Comparison of ENCODE assay signal across 16 cellular contexts in the genomic region with DNA sequence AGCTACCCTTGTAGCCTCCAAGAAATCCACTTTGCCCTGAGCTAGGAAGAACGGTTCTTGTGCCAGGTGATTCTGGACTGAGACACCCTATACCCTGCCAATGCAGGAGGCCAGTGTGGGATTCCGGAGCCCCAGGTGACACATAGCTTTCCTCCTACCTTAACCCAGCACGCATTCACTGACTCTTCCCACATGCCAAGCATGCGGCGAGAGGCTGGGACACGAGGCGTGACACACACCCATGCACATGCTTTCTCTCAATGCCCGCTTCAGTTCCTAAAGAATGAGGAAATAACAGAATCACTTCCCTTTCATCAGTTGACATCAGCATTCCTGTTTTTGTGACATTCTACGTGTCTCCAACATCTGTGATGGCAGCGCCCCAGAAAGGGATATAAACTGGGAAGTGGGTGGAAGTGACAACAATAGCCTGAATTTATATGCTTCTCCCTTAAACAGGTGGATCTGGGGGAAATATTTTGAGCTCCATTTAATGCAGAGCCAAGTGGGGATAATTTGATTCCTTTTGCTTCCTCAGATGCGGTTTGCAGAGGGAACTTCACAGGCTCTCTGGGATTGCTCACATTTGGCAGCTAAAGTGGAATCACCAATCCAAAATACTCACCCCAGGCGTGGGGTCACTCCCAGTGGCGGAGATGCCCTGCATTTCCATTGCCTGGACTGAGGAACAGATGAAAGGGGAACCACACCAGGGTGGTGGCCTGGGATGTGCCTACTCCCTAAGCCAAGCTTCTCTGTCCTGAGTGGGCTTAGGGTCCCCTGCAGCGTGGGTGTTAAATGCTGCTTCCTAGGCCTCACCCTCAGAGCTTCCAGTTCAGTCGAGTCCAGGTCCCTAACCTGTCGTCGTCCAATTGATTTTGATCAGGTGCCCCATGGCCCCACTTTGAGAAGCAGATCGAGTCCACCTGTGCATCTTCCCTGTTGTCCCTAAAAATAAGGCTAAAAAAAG.
DNase-seq lines count a peak whose midpoint lies in the region; ATAC-seq and TF ChIP-seq lines count a peak whose summit lies in the region.
"Had no signal": no experiment of that assay in that cellular context is flagged by ENCODE, and none has a peak within 500 bp of the region (broad histone marks: within the 10 kb centered on the region; RNA-seq: fewer than 3 reads in every experiment).

No MANE protein-coding gene starts in this region.

- no peak overlapping the region for H2AFZ ChIP-seq in osteoblast (ENCODE audit: low read length)
- H2AFZ ChIP-seq in hepatocyte: no peak overlapping the region

- H3K4me2 ChIP-seq in osteoblast (ENCODE audit: insufficient read depth, low read length) (no peak overlapping the region), hepatocyte (no peak overlapping the region)
- H3K4me2 ChIP-seq: BLaER1 had no signal

- 94% methylated on average over 18 of the region's 18 CpGs for WGBS in hepatocyte (ENCODE audit: low lambda C conversion rate, missing lambda C conversion rate)

- H3K4me3 ChIP-seq in osteoblast (ENCODE audit: insufficient read depth, low read length) (no peak overlapping the region), hepatocyte (no peak overlapping the region)
- H3K4me3 ChIP-seq: BLaER1 had no signal

- ATAC-seq in esophagus mucosa: peak; percentile 34
- ATAC-seq in sciatic nerve: no peak
- ATAC-seq in HG03460 (IDR thresholded peaks at IDR 0.05; ENCODE audit: unreplicated experiment): no peak
- ATAC-seq: CD8-positive, alpha-beta T cell; Panc1 had no signal

- H3K27me3 ChIP-seq in osteoblast (ENCODE audit: insufficient read depth, low read length): no peaks in the 10 kb centered on the region
- no peaks in the 10 kb centered on the region for H3K27me3 ChIP-seq in hepatocyte
- H3K27me3 ChIP-seq: BLaER1 had no signal

- H3K4me1 ChIP-seq in osteoblast (ENCODE audit: insufficient read depth, low read length) (no peaks in the 10 kb centered on the region), hepatocyte (ENCODE audit: insufficient read depth) (no peaks in the 10 kb centered on the region)
- H3K4me1 ChIP-seq: BLaER1 had no signal

- H3K79me2 ChIP-seq in osteoblast (ENCODE audit: insufficient read depth, low read length) (no peaks in the 10 kb centered on the region), hepatocyte (no peaks in the 10 kb centered on the region)

- H4K20me1 ChIP-seq in osteoblast (ENCODE audit: insufficient read depth, low read length) (no peaks in the 10 kb centered on the region), hepatocyte (ENCODE audit: insufficient read depth, poor library complexity, severe bottlenecking) (no peaks in the 10 kb centered on the region)
- H4K20me1 ChIP-seq: BLaER1 had no signal

- H3K9me3 ChIP-seq in osteoblast (ENCODE audit: low read depth, low read length) (no peaks in the 10 kb centered on the region), hepatocyte (ENCODE audit: low read depth) (no peaks in the 10 kb centered on the region)
- H3K9me3 ChIP-seq: BLaER1 had no signal

- no peak overlapping the region for H3K27ac ChIP-seq in osteoblast (ENCODE audit: low read depth, low read length)
- no peak overlapping the region for H3K27ac ChIP-seq in hepatocyte
- H3K27ac ChIP-seq: BLaER1 had no signal

- peak; percentile 39 for DNase-seq in Ammon's horn (ENCODE audit: low spot score)
- DNase-seq in MV-4-11 (lab: John Stamatoyannopoulos, UW): peak; percentile 57
- DNase-seq in osteoblast (ENCODE audit: insufficient read length, low spot score, missing footprints): peak; percentile 18
- no peak for DNase-seq in sciatic nerve (ENCODE audit: low spot score)
- no peak for DNase-seq in DMS153 (lab: John Stamatoyannopoulos, UW)
- no peak for DNase-seq in hepatocyte (ENCODE audit: low spot score)
- DNase-seq: Calu3; CD8-positive, alpha-beta T cell; EL; GOT3; KBM-7; NCI-H1048 had no signal

- H3K9me2 ChIP-seq in hepatocyte (replicated peaks; ENCODE audit: insufficient read depth): no peaks in the 10 kb centered on the region

- intact Hi-C loops in sciatic nerve (cut with DNase I): no loop called here

- TF ChIP-seq CTCF in osteoblast (IDR thresholded peaks at IDR 0.05; ENCODE audit: extremely low read depth, low read depth, low read length): no peak
- no peak for TF ChIP-seq CTCF in hepatocyte (IDR thresholded peaks at IDR 0.05; ENCODE audit: poor library complexity)

- H3K36me3 ChIP-seq in osteoblast (ENCODE audit: insufficient read depth, low read length) (no peaks in the 10 kb centered on the region), hepatocyte (replicated peaks; ENCODE audit: insufficient read depth, low read depth) (no peaks in the 10 kb centered on the region)
- H3K36me3 ChIP-seq: BLaER1 had no signal

Comparison
In these comparisons a context has a peak if more than half of its experiments do, and no peak if none do; other contexts are left out.
1. DNase-seq: peak in Ammon's horn (single experiment), MV-4-11 (single experiment) and osteoblast (single experiment); none in sciatic nerve (single experiment), DMS153 (single experiment) and hepatocyte (single experiment).